ENCODE assay signal across 29 cellular contexts in the genomic region with DNA sequence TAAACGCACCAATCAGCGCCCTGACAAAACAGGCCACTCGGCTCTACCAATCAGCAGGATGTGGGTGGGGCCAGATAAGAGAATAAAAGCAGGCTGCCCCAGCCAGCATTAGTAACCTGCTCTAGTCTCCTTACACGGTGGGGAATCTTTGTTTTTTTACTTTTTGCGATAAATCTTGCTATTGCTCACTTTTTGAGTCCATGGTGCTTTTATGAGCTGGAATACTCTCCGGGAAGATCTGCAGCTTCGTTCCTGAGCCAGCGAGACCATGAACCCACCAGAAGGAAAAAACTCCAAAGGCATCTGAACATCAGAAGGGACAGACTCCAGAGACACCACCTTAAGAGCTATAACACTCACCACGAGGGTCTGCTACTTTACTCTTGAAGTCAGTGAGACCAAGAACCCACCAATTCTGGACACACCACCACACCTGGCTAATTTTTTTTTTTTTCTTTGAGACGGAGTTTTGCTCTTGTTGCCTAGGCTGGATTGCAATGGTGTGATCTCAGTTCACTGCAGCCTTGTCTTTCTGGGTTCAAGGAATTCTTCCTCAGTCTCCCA. TPM values are rescaled to one million over a fixed set of nuclear protein-coding genes. Genes with fewer than 3 reads are reported as not detected.
"Had no signal": no experiment of that assay in that cellular context is flagged by ENCODE, and none has a peak within 500 bp of the region (broad histone marks: within the 10 kb centered on the region; RNA-seq: fewer than 3 reads in every experiment).

No MANE protein-coding gene starts in this region.

- H3K36me3 ChIP-seq: breast epithelium, colonic mucosa, esophagus muscularis mucosa, gastrocnemius medialis, left lung, upper lobe of left lung had no signal

- H3K27ac ChIP-seq: breast epithelium, colonic mucosa, dorsolateral prefrontal cortex, esophagus muscularis mucosa, gastrocnemius medialis, left lung, testis, upper lobe of left lung had no signal

- DNase-seq: activated B cell treated with CpG ODN at 0.5 μM for 24 hours; activated CD4-positive, alpha-beta T cell treated with anti-CD3 and anti-CD28 coated beads for 36 hours; activated CD4-positive, alpha-beta T cell treated with anti-CD3 and anti-CD28 coated beads, Interleukin-2, amount 50 U/mL, for 4 hours; activated CD8-positive, alpha-beta memory T cell treated with anti-CD3 and anti-CD28 coated beads, Interleukin-2, amount 50 U/mL, for 48 hours; activated effector memory CD4-positive, alpha-beta T cell treated with Interleukin-2 at 50 U/mL for 16 hours; activated naive CD4-positive, alpha-beta T cell treated with anti-CD3 and anti-CD28 coated beads for 36 hours; activated naive CD8-positive, alpha-beta T cell treated with anti-CD3 and anti-CD28 coated beads, Interleukin-2, amount 10 ng/mL, durations not matched to agents 7 days and 5 days; activated T-cell treated with anti-CD3 and anti-CD28 coated beads, Interleukin-2, amount 50 U/mL, for 72 hours; amniotic stem cell; colonic mucosa; dorsolateral prefrontal cortex; effector memory CD8-positive, alpha-beta T cell; gastrocnemius medialis; hippocampal formation; kidney glomerular epithelial cell; left lung; naive thymus-derived CD8-positive, alpha-beta T cell; retina; stimulated activated CD4-positive, alpha-beta T cell treated with anti-CD3 and anti-CD28 coated beads, Interleukin-2, amount 100 ng/mL, for 48 hours; stimulated activated CD8-positive, alpha-beta memory T cell treated with anti-CD3 and anti-CD28 coated beads, Interleukin-4, amount 100 ng/mL, for 48 hours; stimulated activated naive B cell treated with anti-CD40 and anti-IgM and Interleukin-4, amounts not matched to agents 10 μg/mL and 1 μg/mL and 100 μg/mL, for 72 hours; T-helper 1 cell had no signal

- H3K9me3 Mint-ChIP-seq: activated B cell treated with CpG ODN at 0.5 μM for 24 hours; activated naive CD4-positive, alpha-beta T cell treated with anti-CD3 and anti-CD28 coated beads for 36 hours; activated naive CD8-positive, alpha-beta T cell treated with anti-CD3 and anti-CD28 coated beads, Interleukin-2, amount 10 ng/mL, durations not matched to agents 7 days and 5 days; activated T-cell treated with anti-CD3 and anti-CD28 coated beads, Interleukin-2, amount 50 U/mL, for 72 hours; effector memory CD8-positive, alpha-beta T cell; naive thymus-derived CD8-positive, alpha-beta T cell; stimulated activated naive B cell treated with anti-CD40 and anti-IgM and Interleukin-4, amounts not matched to agents 10 μg/mL and 1 μg/mL and 100 μg/mL, for 72 hours had no signal

- H3K36me3 Mint-ChIP-seq: activated naive CD8-positive, alpha-beta T cell treated with anti-CD3 and anti-CD28 coated beads, Interleukin-2, amount 10 ng/mL, durations not matched to agents 7 days and 5 days; mesothelial cell of epicardium; naive thymus-derived CD8-positive, alpha-beta T cell; stimulated activated naive B cell treated with anti-CD40 and anti-IgM and Interleukin-4, amounts not matched to agents 10 μg/mL and 1 μg/mL and 100 μg/mL, for 72 hours had no signal

- H3K4me1 ChIP-seq: breast epithelium, colonic mucosa, esophagus muscularis mucosa, gastrocnemius medialis, left lung, testis, upper lobe of left lung had no signal

- H3K4me1 Mint-ChIP-seq: activated B cell treated with CpG ODN at 0.5 μM for 24 hours; mesothelial cell of epicardium; stimulated activated naive B cell treated with anti-CD40 and anti-IgM and Interleukin-4, amounts not matched to agents 10 μg/mL and 1 μg/mL and 100 μg/mL, for 72 hours had no signal

- H3K4me3 Mint-ChIP-seq: activated B cell treated with CpG ODN at 0.5 μM for 24 hours; activated CD4-positive, alpha-beta T cell treated with anti-CD3 and anti-CD28 coated beads for 36 hours; activated naive CD4-positive, alpha-beta T cell treated with anti-CD3 and anti-CD28 coated beads for 36 hours; activated naive CD8-positive, alpha-beta T cell treated with anti-CD3 and anti-CD28 coated beads, Interleukin-2, amount 10 ng/mL, durations not matched to agents 7 days and 5 days; activated T-cell treated with anti-CD3 and anti-CD28 coated beads, Interleukin-2, amount 50 U/mL, for 72 hours; effector memory CD8-positive, alpha-beta T cell; mesothelial cell of epicardium; naive thymus-derived CD8-positive, alpha-beta T cell; stimulated activated naive B cell treated with anti-CD40 and anti-IgM and Interleukin-4, amounts not matched to agents 10 μg/mL and 1 μg/mL and 100 μg/mL, for 72 hours had no signal

- H3K4me3 ChIP-seq: breast epithelium, colonic mucosa, dorsolateral prefrontal cortex, esophagus muscularis mucosa, gastrocnemius medialis, left lung, lung, testis, upper lobe of left lung had no signal

- ATAC-seq: activated CD4-positive, alpha-beta T cell treated with anti-CD3 and anti-CD28 coated beads for 36 hours; activated T-cell treated with anti-CD3 and anti-CD28 coated beads, Interleukin-2, amount 50 U/mL, for 72 hours; effector memory CD8-positive, alpha-beta T cell; gastrocnemius medialis; left lung; naive thymus-derived CD8-positive, alpha-beta T cell; stimulated activated naive B cell treated with anti-CD40 and anti-IgM and Interleukin-4, amounts not matched to agents 10 μg/mL and 1 μg/mL and 100 μg/mL, for 72 hours had no signal

- H3K9me3 ChIP-seq: breast epithelium, colonic mucosa, esophagus muscularis mucosa, gastrocnemius medialis, left lung, testis, upper lobe of left lung had no signal

- H3K27ac Mint-ChIP-seq: activated B cell treated with CpG ODN at 0.5 μM for 24 hours; activated naive CD4-positive, alpha-beta T cell treated with anti-CD3 and anti-CD28 coated beads for 36 hours; activated naive CD8-positive, alpha-beta T cell treated with anti-CD3 and anti-CD28 coated beads, Interleukin-2, amount 10 ng/mL, durations not matched to agents 7 days and 5 days; activated T-cell treated with anti-CD3 and anti-CD28 coated beads, Interleukin-2, amount 50 U/mL, for 72 hours; effector memory CD8-positive, alpha-beta T cell; mesothelial cell of epicardium; naive thymus-derived CD8-positive, alpha-beta T cell; progenitor cell of endocrine pancreas; stimulated activated naive B cell treated with anti-CD40 and anti-IgM and Interleukin-4, amounts not matched to agents 10 μg/mL and 1 μg/mL and 100 μg/mL, for 72 hours had no signal

- H3K27me3 ChIP-seq: colonic mucosa, testis, upper lobe of left lung had no signal

RNA-seq across cellular contexts. Expression of gene PIANP, which starts 16.3 kb away (rescaled TPM):
- total RNA-seq: gastrocnemius medialis had no signal
